ENCODE assay signal across 23 cellular contexts in genomic region chr6:139886396-139886795, GRCh38.
"Had no signal": no experiment of that assay in that cellular context is flagged by ENCODE, and none has a peak within 500 bp of the region (broad histone marks: within the 10 kb centered on the region; RNA-seq: fewer than 3 reads in every experiment).

No MANE protein-coding gene starts in this region.

- H3K4me1 ChIP-seq: breast epithelium had no signal

- DNase-seq: activated CD4-positive, alpha-beta T cell treated with anti-CD3 and anti-CD28 coated beads for 1 hour; activated CD4-positive, alpha-beta T cell treated with anti-CD3 and anti-CD28 coated beads, Interleukin-2, amount 50 U/mL, for 1 hour; activated CD8-positive, alpha-beta T cell treated with anti-CD3 and anti-CD28 coated beads, Interleukin-2, amount 10 ng/mL, durations not matched to agents 7 days and 5 days; activated naive CD4-positive, alpha-beta T cell; activated naive CD8-positive, alpha-beta T cell treated with anti-CD3 and anti-CD28 coated beads for 36 hours; activated T-cell treated with anti-CD3 and anti-CD28 coated beads, Interleukin-2, amount 50 U/mL, for 24 hours; heart left ventricle; islet precursor cell; left colon; mucosa of descending colon; stimulated activated CD4-positive, alpha-beta T cell treated with anti-CD3 and anti-CD28 coated beads, Interleukin-15, amount 100 ng/mL, for 24 hours; stimulated activated naive B cell treated with anti-CD40 and anti-IgM and Interleukin-4, amounts not matched to agents 10 μg/mL and 1 μg/mL and 100 μg/mL, for 72 hours; T-helper 9 cell; transverse colon had no signal

- H3K36me3 Mint-ChIP-seq: activated naive CD8-positive, alpha-beta T cell treated with anti-CD3 and anti-CD28 coated beads for 36 hours; memory B cell; stimulated activated naive B cell treated with anti-CD40 and anti-IgM and Interleukin-4, amounts not matched to agents 10 μg/mL and 1 μg/mL and 100 μg/mL, for 72 hours had no signal

- H3K4me3 ChIP-seq: breast epithelium, heart left ventricle, mucosa of descending colon, smooth muscle cell, transverse colon had no signal

- H3K9me3 ChIP-seq: breast epithelium, heart left ventricle, mucosa of descending colon, transverse colon had no signal

- H3K27ac Mint-ChIP-seq: activated CD8-positive, alpha-beta T cell treated with anti-CD3 and anti-CD28 coated beads, Interleukin-2, amount 10 ng/mL, durations not matched to agents 7 days and 5 days; activated naive CD8-positive, alpha-beta T cell treated with anti-CD3 and anti-CD28 coated beads for 36 hours; activated T-cell treated with anti-CD3 and anti-CD28 coated beads, Interleukin-2, amount 50 U/mL, for 24 hours; activated T-helper 2 cell treated with anti-CD3 and anti-CD28 coated beads, Interferon-gamma antibody, Interleukin-2, Interleukin-4, amounts not matched to agents 10 μg/mL and 5 μg/mL and 100 μg/mL, durations not matched to agents 14 hours and 24 hours and 36 hours; memory B cell; stimulated activated naive B cell treated with anti-CD40 and anti-IgM and Interleukin-4, amounts not matched to agents 10 μg/mL and 1 μg/mL and 100 μg/mL, for 72 hours had no signal

- H3K9me3 Mint-ChIP-seq: activated naive CD8-positive, alpha-beta T cell treated with anti-CD3 and anti-CD28 coated beads for 36 hours; activated T-cell treated with anti-CD3 and anti-CD28 coated beads, Interleukin-2, amount 50 U/mL, for 24 hours; activated T-helper 2 cell treated with anti-CD3 and anti-CD28 coated beads, Interferon-gamma antibody, Interleukin-2, Interleukin-4, amounts not matched to agents 10 μg/mL and 5 μg/mL and 100 μg/mL, durations not matched to agents 14 hours and 24 hours and 36 hours; central memory CD8-positive, alpha-beta T cell; memory B cell; stimulated activated naive B cell treated with anti-CD40 and anti-IgM and Interleukin-4, amounts not matched to agents 10 μg/mL and 1 μg/mL and 100 μg/mL, for 72 hours had no signal

- H3K36me3 ChIP-seq: breast epithelium, heart left ventricle, transverse colon had no signal

- H3K4me2 ChIP-seq: smooth muscle cell had no signal

- H3K27ac ChIP-seq: breast epithelium, epithelial cell of prostate, transverse colon had no signal

- FAIRE-seq: colon, urothelium cell line had no signal

- ATAC-seq: activated CD8-positive, alpha-beta T cell treated with anti-CD3 and anti-CD28 coated beads, Interleukin-2, amount 10 ng/mL, durations not matched to agents 7 days and 5 days; heart left ventricle; sciatic nerve; stimulated activated naive B cell treated with anti-CD40 and anti-IgM and Interleukin-4, amounts not matched to agents 10 μg/mL and 1 μg/mL and 100 μg/mL, for 72 hours had no signal

- H3K27me3 ChIP-seq: breast epithelium, heart left ventricle, transverse colon had no signal

- H3K4me3 Mint-ChIP-seq: activated CD8-positive, alpha-beta T cell treated with anti-CD3 and anti-CD28 coated beads, Interleukin-2, amount 10 ng/mL, durations not matched to agents 7 days and 5 days; activated naive CD8-positive, alpha-beta T cell treated with anti-CD3 and anti-CD28 coated beads for 36 hours; activated T-cell treated with anti-CD3 and anti-CD28 coated beads, Interleukin-2, amount 50 U/mL, for 24 hours; central memory CD8-positive, alpha-beta T cell; memory B cell; stimulated activated naive B cell treated with anti-CD40 and anti-IgM and Interleukin-4, amounts not matched to agents 10 μg/mL and 1 μg/mL and 100 μg/mL, for 72 hours had no signal

- H3K4me1 Mint-ChIP-seq: activated naive CD8-positive, alpha-beta T cell treated with anti-CD3 and anti-CD28 coated beads for 36 hours; central memory CD8-positive, alpha-beta T cell had no signal

- H3K27me3 Mint-ChIP-seq: stimulated activated naive B cell treated with anti-CD40 and anti-IgM and Interleukin-4, amounts not matched to agents 10 μg/mL and 1 μg/mL and 100 μg/mL, for 72 hours had no signal
